15 cellular contexts compared by ENCODE assay signal in the genomic region with DNA sequence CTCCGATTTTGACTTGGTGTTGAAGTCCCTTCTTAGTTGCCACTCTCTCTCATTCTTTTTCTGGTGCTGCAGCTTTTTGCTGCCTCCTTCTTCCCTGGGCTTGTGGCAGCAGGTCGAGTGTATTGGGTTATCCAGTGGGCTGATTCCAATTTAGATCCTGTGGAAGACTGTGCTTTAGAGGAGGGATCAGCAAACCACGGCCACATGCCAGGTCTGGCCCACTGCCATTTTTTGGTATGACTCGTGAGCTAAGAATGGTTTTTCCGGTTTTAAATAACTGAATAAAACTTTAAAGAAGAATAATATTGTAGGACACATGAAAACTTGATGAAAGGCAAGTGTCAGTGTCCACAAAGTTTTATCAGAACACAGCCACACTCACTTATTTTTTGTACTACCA.
DNase-seq lines count a peak whose midpoint lies in the region; ATAC-seq, FAIRE-seq and TF ChIP-seq lines count a peak whose summit lies in the region.
"Had no signal": no experiment of that assay in that cellular context is flagged by ENCODE, and none has a peak within 500 bp of the region (broad histone marks: within the 10 kb centered on the region; RNA-seq: fewer than 3 reads in every experiment).

No MANE protein-coding gene starts in this region.

- no peak overlapping the region for H3K27ac ChIP-seq in pancreas

- FAIRE-seq in pancreas (lab: Jason Lieb, UNC): no peak
- FAIRE-seq: GM12892 had no signal

- ATAC-seq in pancreas: no peak
- ATAC-seq in GM18861 (IDR thresholded peaks at IDR 0.05; ENCODE audit: unreplicated experiment): no peak

- intact Hi-C loops in pancreas (cut with DNase I): no loop called here

- in situ Hi-C loops in astrocyte of the cerebellum (cut with HindIII; ENCODE audit: low sequenced_read_pairs): no loop called here

- H3K36me3 Mint-ChIP-seq in activated CD4-positive, alpha-beta memory T cell treated with anti-CD3 and anti-CD28 coated beads, Interleukin-2, amount 10 ng/mL, durations not matched to agents 7 days and 5 days (ENCODE audit: low read depth): no peaks in the 10 kb centered on the region
- H3K36me3 Mint-ChIP-seq: activated naive CD8-positive, alpha-beta T cell; CD4-positive, alpha-beta memory T cell; IgD-negative memory B cell; naive B cell had no signal

- H3K27ac Mint-ChIP-seq in activated CD4-positive, alpha-beta memory T cell treated with anti-CD3 and anti-CD28 coated beads, Interleukin-2, amount 10 ng/mL, durations not matched to agents 7 days and 5 days: no peak overlapping the region
- H3K27ac Mint-ChIP-seq: activated CD4-positive, alpha-beta T cell treated with anti-CD3 and anti-CD28 coated beads, Interleukin-2, amount 10 ng/mL, durations not matched to agents 7 days and 5 days; activated naive CD8-positive, alpha-beta T cell; CD4-positive, alpha-beta memory T cell; IgD-negative memory B cell; naive B cell had no signal

- peak; percentile 13 for DNase-seq in AG20443 (ENCODE audit: low spot score)
- peak; percentile 68 for DNase-seq in HT1080 (ENCODE audit: low read depth)
- DNase-seq in astrocyte of the cerebellum (ENCODE audit: low read depth): peak; percentile 80
- peak; percentile 28 for DNase-seq in kidney epithelial cell (ENCODE audit: low read depth)
- no peak for DNase-seq in hippocampal formation (lab: John Stamatoyannopoulos, UW)
- no peak for DNase-seq in pancreas
- no peak for DNase-seq in activated CD4-positive, alpha-beta memory T cell treated with anti-CD3 and anti-CD28 coated beads, Interleukin-2, amount 10 ng/mL, durations not matched to agents 7 days and 5 days
- DNase-seq: activated CD4-positive, alpha-beta T cell treated with anti-CD3 and anti-CD28 coated beads, Interleukin-2, amount 10 ng/mL, durations not matched to agents 7 days and 5 days; CD4-positive, alpha-beta memory T cell; naive B cell; NCI-H510A treated with DMSO at 0.1 percent for 48 hours had no signal

- POLR2A ChIA-PET in activated CD4-positive, alpha-beta memory T cell treated with anti-CD3 and anti-CD28 coated beads, Interleukin-2, amount 10 ng/mL, durations not matched to agents 7 days and 5 days (lab: Charles Lee): no interaction called here

- H3K27me3 Mint-ChIP-seq in activated CD4-positive, alpha-beta memory T cell treated with anti-CD3 and anti-CD28 coated beads, Interleukin-2, amount 10 ng/mL, durations not matched to agents 7 days and 5 days: no peaks in the 10 kb centered on the region
- H3K27me3 Mint-ChIP-seq: activated CD4-positive, alpha-beta T cell treated with anti-CD3 and anti-CD28 coated beads, Interleukin-2, amount 10 ng/mL, durations not matched to agents 7 days and 5 days; activated naive CD8-positive, alpha-beta T cell; CD4-positive, alpha-beta memory T cell; IgD-negative memory B cell; naive B cell had no signal

- no peaks in the 10 kb centered on the region for H3K9me3 ChIP-seq in pancreas

- H3K4me3 ChIP-seq in astrocyte of the cerebellum (ENCODE audit: low read depth, low read length) (no peak overlapping the region), kidney epithelial cell (ENCODE audit: low read depth, low read length) (no peak overlapping the region), pancreas (no peak overlapping the region)

- H3K4me1 ChIP-seq in pancreas: no peaks in the 10 kb centered on the region

- 32 to 42% methylated on average over 5 of the region's 5 CpGs for WGBS in pancreas, 2 donors

- H3K36me3 ChIP-seq in kidney epithelial cell (ENCODE audit: control insufficient read depth, insufficient read depth, low read length) (no peaks in the 10 kb centered on the region), pancreas (no peaks in the 10 kb centered on the region)

- CTCF ChIA-PET in activated CD4-positive, alpha-beta memory T cell treated with anti-CD3 and anti-CD28 coated beads, Interleukin-2, amount 10 ng/mL, durations not matched to agents 7 days and 5 days (lab: Charles Lee): no interaction called here

- H3K4me1 Mint-ChIP-seq in activated CD4-positive, alpha-beta memory T cell treated with anti-CD3 and anti-CD28 coated beads, Interleukin-2, amount 10 ng/mL, durations not matched to agents 7 days and 5 days: no peaks in the 10 kb centered on the region
- H3K4me1 Mint-ChIP-seq: activated CD4-positive, alpha-beta T cell treated with anti-CD3 and anti-CD28 coated beads, Interleukin-2, amount 10 ng/mL, durations not matched to agents 7 days and 5 days; CD4-positive, alpha-beta memory T cell; naive B cell had no signal

- no peak for TF ChIP-seq CTCF in astrocyte of the cerebellum (IDR thresholded peaks at IDR 0.05; ENCODE audit: low read depth, low read length, missing control alignments)
- TF ChIP-seq CTCF in kidney epithelial cell (IDR thresholded peaks at IDR 0.05; ENCODE audit: insufficient read depth, low read length, poor library complexity, severe bottlenecking): no peak
- no peak for TF ChIP-seq CTCF in pancreas (IDR thresholded peaks at IDR 0.05)

- peaks cover 12% of the 10 kb centered on the region for H3K9me3 Mint-ChIP-seq in activated CD4-positive, alpha-beta memory T cell treated with anti-CD3 and anti-CD28 coated beads, Interleukin-2, amount 10 ng/mL, durations not matched to agents 7 days and 5 days

- H3K4me3 Mint-ChIP-seq in activated CD4-positive, alpha-beta memory T cell treated with anti-CD3 and anti-CD28 coated beads, Interleukin-2, amount 10 ng/mL, durations not matched to agents 7 days and 5 days: no peak overlapping the region
- H3K4me3 Mint-ChIP-seq: activated CD4-positive, alpha-beta T cell treated with anti-CD3 and anti-CD28 coated beads, Interleukin-2, amount 10 ng/mL, durations not matched to agents 7 days and 5 days; activated naive CD8-positive, alpha-beta T cell; CD4-positive, alpha-beta memory T cell; IgD-negative memory B cell had no signal

- no peaks in the 10 kb centered on the region for H3K27me3 ChIP-seq in kidney epithelial cell (ENCODE audit: control insufficient read depth, insufficient read depth, low read length)
- H3K27me3 ChIP-seq in pancreas: no peaks in the 10 kb centered on the region

Comparison
In these comparisons a context has a peak if more than half of its experiments do, and no peak if none do; other contexts are left out.
1. DNase-seq: peak in AG20443 (single experiment), HT1080 (single experiment), astrocyte of the cerebellum (single experiment) and kidney epithelial cell (single experiment); none in hippocampal formation (0 of 2), pancreas (0 of 6) and activated CD4-positive, alpha-beta memory T cell treated with anti-CD3 and anti-CD28 coated beads, Interleukin-2, amount 10 ng/mL, durations not matched to agents 7 days and 5 days (single experiment).